In genomic region chr2:38105911-38106310, GRCh38 we compare ENCODE assay signal across 13 cellular contexts. TPM values are rescaled to one million over a fixed set of nuclear protein-coding genes. Genes with fewer than 3 reads are reported as not detected.
A peak's percentile ranks its signal among the peaks of the same experiment; 100 is the strongest.
DNase-seq lines count a peak whose midpoint lies in the region; ATAC-seq and TF ChIP-seq lines count a peak whose summit lies in the region.
"Had no signal": no experiment of that assay in that cellular context is flagged by ENCODE, and none has a peak within 500 bp of the region (broad histone marks: within the 10 kb centered on the region; RNA-seq: fewer than 3 reads in every experiment).

No MANE protein-coding gene starts in this region.

- H3K27ac Mint-ChIP-seq in stimulated activated effector memory CD8-positive, alpha-beta T cell treated with anti-CD3 and anti-CD28 coated beads, Interleukin-12 subunit alpha, Interleukin-12 subunit beta, amount 100 ng/mL, for 72 hours, result peak overlapping the region; percentile 24
- H3K27ac Mint-ChIP-seq: activated B cell treated with CpG ODN at 0.5 μM for 24 hours had no signal

- no peak for TF ChIP-seq POLR2A in esophagus muscularis mucosa (IDR thresholded peaks at IDR 0.05; ENCODE audit: low read depth)

- TF ChIP-seq CTCF in HL-60 (IDR thresholded peaks at IDR 0.05; ENCODE audit: insufficient read depth, low read length) (no peak), esophagus muscularis mucosa (IDR thresholded peaks at IDR 0.05) (no peak)

- peak overlapping the region; percentile 41 for H3K4me3 Mint-ChIP-seq in stimulated activated effector memory CD8-positive, alpha-beta T cell treated with anti-CD3 and anti-CD28 coated beads, Interleukin-12 subunit alpha, Interleukin-12 subunit beta, amount 100 ng/mL, for 72 hours
- H3K4me3 Mint-ChIP-seq: activated B cell treated with CpG ODN at 0.5 μM for 24 hours; activated T-cell treated with anti-CD3 and anti-CD28 coated beads, Interleukin-2, amount 50 U/mL, for 4 hours had no signal

- H3K36me3 Mint-ChIP-seq in stimulated activated effector memory CD8-positive, alpha-beta T cell treated with anti-CD3 and anti-CD28 coated beads, Interleukin-12 subunit alpha, Interleukin-12 subunit beta, amount 100 ng/mL, for 72 hours, result no peaks in the 10 kb centered on the region

- no peaks in the 10 kb centered on the region for H3K36me3 ChIP-seq in esophagus muscularis mucosa

- 95% methylated on average over 4 of the region's 7 CpGs for WGBS in esophagus muscularis mucosa

- peaks cover 5 to 20% (median 13%) of the 10 kb centered on the region in 4 donors for H3K4me1 ChIP-seq in esophagus muscularis mucosa

- no peak for TF ChIP-seq EP300 in esophagus muscularis mucosa (IDR thresholded peaks at IDR 0.05)

- H3K9me3 ChIP-seq in esophagus muscularis mucosa, result peaks cover 0 to 4% (median 0%) of the 10 kb centered on the region in 4 donors

- H3K4me3 ChIP-seq in HL-60 (replicated peaks; ENCODE audit: insufficient read depth, low read length) (no peak overlapping the region), esophagus muscularis mucosa (no peak overlapping the region)

- ATAC-seq in stimulated activated effector memory CD8-positive, alpha-beta T cell treated with anti-CD3 and anti-CD28 coated beads, Interleukin-12 subunit alpha, Interleukin-12 subunit beta, amount 100 ng/mL, for 72 hours, result no peak

- DNase-seq in HL-60 (ENCODE audit: low read depth in 1 of 2, low spot score in 1 of 2), result no peak
- DNase-seq in SK-N-DZ (ENCODE audit: low spot score), result peak; percentile 84
- DNase-seq in esophagus muscularis mucosa (ENCODE audit: extremely low spot score), result no peak
- no peak for DNase-seq in stimulated activated effector memory CD8-positive, alpha-beta T cell treated with anti-CD3 and anti-CD28 coated beads, Interleukin-12 subunit alpha, Interleukin-12 subunit beta, amount 100 ng/mL, for 72 hours (ENCODE audit: low spot score in 2 of 2)
- no peak for DNase-seq in activated effector memory CD4-positive, alpha-beta T cell treated with anti-CD3 and anti-CD28 coated beads, Interleukin-2, amount 50 U/mL, for 16 hours
- DNase-seq in stimulated activated CD8-positive, alpha-beta memory T cell treated with anti-CD3 and anti-CD28 coated beads, Interleukin-4, amount 100 ng/mL, for 48 hours, result no peak
- no peak for DNase-seq in NCI-H526 treated with DMSO at 0.1 percent for 48 hours (lab: John Stamatoyannopoulos, UW)
- DNase-seq: activated B cell treated with CpG ODN at 0.5 μM for 24 hours; activated T-cell treated with anti-CD3 and anti-CD28 coated beads, Interleukin-2, amount 50 U/mL, for 4 hours; caudate nucleus; NCI-H1436; NCI-H748 treated with DMSO at 0.1 percent for 48 hours had no signal

- H3K9me3 Mint-ChIP-seq in stimulated activated effector memory CD8-positive, alpha-beta T cell treated with anti-CD3 and anti-CD28 coated beads, Interleukin-12 subunit alpha, Interleukin-12 subunit beta, amount 100 ng/mL, for 72 hours, result no peaks in the 10 kb centered on the region

- H3K27me3 ChIP-seq in HL-60 (ENCODE audit: insufficient read depth, poor library complexity, severe bottlenecking), result no peaks in the 10 kb centered on the region
- H3K27me3 ChIP-seq in esophagus muscularis mucosa, result no peaks in the 10 kb centered on the region

- H3K27ac ChIP-seq in HL-60 (replicated peaks) (peak overlapping the region; percentile 59), esophagus muscularis mucosa (replicated peaks in 1 of 4) (peak overlapping the region in 3 of 4 donors; percentile 3 to 24 (median 5))

- H3K4me1 Mint-ChIP-seq in stimulated activated effector memory CD8-positive, alpha-beta T cell treated with anti-CD3 and anti-CD28 coated beads, Interleukin-12 subunit alpha, Interleukin-12 subunit beta, amount 100 ng/mL, for 72 hours, result peaks cover 26% of the 10 kb centered on the region
- H3K4me1 Mint-ChIP-seq: activated B cell treated with CpG ODN at 0.5 μM for 24 hours had no signal

- intact Hi-C loops in esophagus muscularis mucosa (cut with DNase I), result no loop called here

RNA-seq across cellular contexts. Expression of gene CYP1B1, which starts 30.0 kb away (rescaled TPM):
- polyA plus RNA-seq in SK-N-DZ (2014; cell fraction: cytosol; rRNA removed), result 0.38 and 0.73 TPM in 2 replicates
- 0.76 and 1.0 TPM in 2 replicates for polyA plus RNA-seq in SK-N-DZ (2014; cell fraction: nucleus; rRNA removed)
- 10 to 100 TPM; 20.8 to 60.3 (median 37.6) TPM for total RNA-seq in esophagus muscularis mucosa
- total RNA-seq: HT1080 had no signal
